Comparison of ENCODE assay signal across 8 cellular contexts in genomic region chr19:53195265-53195879, GRCh38. TPM values are rescaled to one million over a fixed set of nuclear protein-coding genes. Genes with fewer than 3 reads are reported as not detected.
DNase-seq lines count a peak whose midpoint lies in the region; ATAC-seq and TF ChIP-seq lines count a peak whose summit lies in the region.

No MANE protein-coding gene starts in this region.

- no peak overlapping the region for H2BK15ac ChIP-seq in neuronal stem cell (ENCODE audit: low read length)

- H3K4me3 ChIP-seq in Loucy (ENCODE audit: low read length, poor library complexity, severe bottlenecking): peak overlapping the region; percentile 29
- no peak overlapping the region for H3K4me3 ChIP-seq in neuronal stem cell (ENCODE audit: low read length in 2 of 2)

- H3K23ac ChIP-seq in neuronal stem cell (ENCODE audit: low read depth, low read length, poor library complexity): no peak overlapping the region

- H3K36me3 ChIP-seq in Loucy (ENCODE audit: insufficient read depth, low read length) (no peaks in the 10 kb centered on the region), neuronal stem cell (replicated peaks in 1 of 2; ENCODE audit: control insufficient read depth in 2 of 2, insufficient read depth in 2 of 2, low read length in 2 of 2) (peaks cover 2 to 9% of the 10 kb centered on the region in 2 donors)

- H3K14ac ChIP-seq in neuronal stem cell (ENCODE audit: low read length): no peak overlapping the region

- H3K9ac ChIP-seq in Loucy (ENCODE audit: low read depth, low read length, poor library complexity, severe bottlenecking): no peak overlapping the region
- H3K9ac ChIP-seq in neuronal stem cell (ENCODE audit: low read depth, low read length, poor library complexity): no peak overlapping the region

- H3K4me2 ChIP-seq in Loucy (ENCODE audit: low read depth, low read length, poor library complexity, severe bottlenecking): peak overlapping the region; percentile 74
- no peak overlapping the region for H3K4me2 ChIP-seq in neuronal stem cell (ENCODE audit: insufficient read depth, low read length, poor library complexity, severe bottlenecking)

- no peaks in the 10 kb centered on the region for H3K79me1 ChIP-seq in neuronal stem cell (ENCODE audit: low read depth, low read length)

- H2AFZ ChIP-seq in Loucy (ENCODE audit: low read length) (peak overlapping the region; percentile 84), neuronal stem cell (ENCODE audit: low read length) (peak overlapping the region; percentile 5)

- H4K8ac ChIP-seq in neuronal stem cell (ENCODE audit: low read depth, low read length): no peak overlapping the region

- TF ChIP-seq CTCF in Loucy (conservative IDR thresholded peaks at IDR 0.05; ENCODE audit: low read length): peak; percentile 98

- no peak overlapping the region for H3K27ac ChIP-seq in neuronal stem cell (replicated peaks; ENCODE audit: low read length)

- no peak overlapping the region for H3K18ac ChIP-seq in neuronal stem cell (ENCODE audit: low read length)

- peaks cover 14% of the 10 kb centered on the region for H3K79me2 ChIP-seq in Loucy (ENCODE audit: insufficient read depth, low read length)

- H2BK5ac ChIP-seq in neuronal stem cell (ENCODE audit: low read length): no peak overlapping the region

- no peaks in the 10 kb centered on the region for H3F3A ChIP-seq in Loucy (ENCODE audit: low read depth)

- H3K4me1 ChIP-seq in Loucy (ENCODE audit: insufficient read depth, low read length, poor library complexity, severe bottlenecking): peaks cover 21% of the 10 kb centered on the region
- H3K4me1 ChIP-seq in neuronal stem cell (ENCODE audit: control insufficient read depth in 2 of 2, insufficient read depth in 1 of 2, low read depth in 1 of 2, low read length in 2 of 2): peaks cover 0 to 3% of the 10 kb centered on the region in 2 donors

- no peak for ATAC-seq in HG03469 (IDR thresholded peaks at IDR 0.05; ENCODE audit: unreplicated experiment)

- no peaks in the 10 kb centered on the region for H3K9me3 ChIP-seq in Loucy (ENCODE audit: insufficient read depth, low read depth, low read length)
- peaks cover 9 to 39% of the 10 kb centered on the region in 2 donors for H3K9me3 ChIP-seq in neuronal stem cell (replicated peaks in 1 of 2; ENCODE audit: control insufficient read depth in 2 of 2, insufficient read depth in 1 of 2, low read depth in 1 of 2, low read length in 2 of 2)

- no peaks in the 10 kb centered on the region for H3K9me2 ChIP-seq in Loucy (replicated peaks; ENCODE audit: low read depth, low read length)

- H2AK5ac ChIP-seq in neuronal stem cell (ENCODE audit: low read depth, low read length): no peak overlapping the region

- no peaks in the 10 kb centered on the region for H3K27me3 ChIP-seq in Loucy (ENCODE audit: insufficient read depth, low read length, poor library complexity, severe bottlenecking)
- no peaks in the 10 kb centered on the region for H3K27me3 ChIP-seq in neuronal stem cell (ENCODE audit: control insufficient read depth in 3 of 3, insufficient read depth in 3 of 3, low read depth in 1 of 3, low read length in 3 of 3)

- no peaks in the 10 kb centered on the region for H4K20me1 ChIP-seq in Loucy (ENCODE audit: insufficient read depth, low read length, poor library complexity, severe bottlenecking)

- peak; percentile 74 for DNase-seq in DMS79 (lab: John Stamatoyannopoulos, UW)
- peak; percentile 71 for DNase-seq in RPMI8226
- peak; percentile 41 to 44 for DNase-seq in activated T-helper 1 cell treated with anti-CD3 and anti-CD28 coated beads, Interleukin-2, amount 50 U/mL, for 16 hours (ENCODE audit: low read depth in 1 of 2, low spot score in 1 of 2)
- peak; percentile 87 for DNase-seq in fibroblast of peridontal ligament (ENCODE audit: extremely low read depth)
- peak; percentile 72 for DNase-seq in neuronal stem cell (ENCODE audit: low spot score)
- DNase-seq in superior temporal gyrus (ENCODE audit: extremely low spot score): peak; percentile 95

- no peak overlapping the region for H3K4ac ChIP-seq in neuronal stem cell (ENCODE audit: low read length)

- WGBS in neuronal stem cell (ENCODE audit: extremely low coverage in 2 of 2, insufficient read length in 2 of 2, insufficient replicate concordance in 1 of 2), 2 donors: no CpG with 5 or more reads among the region's 3 CpGs

- H4K91ac ChIP-seq in neuronal stem cell (ENCODE audit: low read depth, low read length, poor library complexity): no peak overlapping the region

- H2BK12ac ChIP-seq in neuronal stem cell (ENCODE audit: low read length): no peak overlapping the region

- no peak overlapping the region for H2BK120ac ChIP-seq in neuronal stem cell (ENCODE audit: low read depth, low read length)

RNA-seq across cellular contexts. Expression of gene ZNF665, which starts 2.2 kb away (rescaled TPM):
- 4.4 TPM for polyA plus RNA-seq in neuronal stem cell (2013, experiment 1 of 2)
- polyA plus RNA-seq in neuronal stem cell (2013, experiment 2 of 2): 4.3 TPM

RNA-seq across cellular contexts. Expression of gene ZNF347, which starts 36.5 kb away (rescaled TPM):
- polyA plus RNA-seq in neuronal stem cell (2013, experiment 1 of 2): 5.8 TPM
- polyA plus RNA-seq in neuronal stem cell (2013, experiment 2 of 2): 5.5 TPM

RNA-seq across cellular contexts. Expression of gene ZNF677, which starts 59.3 kb away (rescaled TPM):
- 36.9 TPM for polyA plus RNA-seq in neuronal stem cell (2013, experiment 1 of 2)
- polyA plus RNA-seq in neuronal stem cell (2013, experiment 2 of 2): 38.9 TPM

Comparison
In these comparisons a context has a peak if more than half of its experiments do, and no peak if none do; other contexts are left out.
1. DNase-seq: peak in every context shown above with its lines; median percentile 95 in superior temporal gyrus; 87 in fibroblast of peridontal ligament; 74 in DMS79; 72 in neuronal stem cell; 71 in RPMI8226; 42 in activated T-helper 1 cell treated with anti-CD3 and anti-CD28 coated beads, Interleukin-2, amount 50 U/mL, for 16 hours.